24 cellular contexts compared by ENCODE assay signal in the genomic region with DNA sequence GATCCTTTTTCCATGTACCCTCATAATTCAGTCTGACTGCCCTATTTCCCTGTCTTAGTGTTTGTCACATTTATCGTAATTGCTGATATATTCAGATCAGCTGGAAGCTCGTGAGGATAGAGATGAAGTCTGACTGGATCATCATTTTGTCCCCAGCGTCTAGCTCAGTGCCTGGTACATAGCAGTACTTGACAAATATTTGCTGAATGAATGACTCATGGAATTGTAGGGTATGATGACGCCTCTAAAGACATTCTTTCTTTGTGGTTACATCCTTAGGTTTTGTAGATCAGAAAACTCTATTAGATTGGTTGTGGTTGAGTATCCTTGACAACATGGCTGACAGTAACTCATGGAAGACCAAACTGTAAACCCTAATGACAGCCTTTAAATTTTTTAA.
A peak's percentile ranks its signal among the peaks of the same experiment; 100 is the strongest.
DNase-seq lines count a peak whose midpoint lies in the region; ATAC-seq, FAIRE-seq and TF ChIP-seq lines count a peak whose summit lies in the region.
"Had no signal": no experiment of that assay in that cellular context is flagged by ENCODE, and none has a peak within 500 bp of the region (broad histone marks: within the 10 kb centered on the region; RNA-seq: fewer than 3 reads in every experiment).

No MANE protein-coding gene starts in this region.

- H3K4me3 Mint-ChIP-seq in activated naive CD8-positive, alpha-beta T cell treated with anti-CD3 and anti-CD28 coated beads, Interleukin-2, amount 50 U/mL, for 24 hours: no peak overlapping the region
- H3K4me3 Mint-ChIP-seq: activated T-cell treated with anti-CD3 and anti-CD28 coated beads, Interleukin-2, amount 50 U/mL, for 24 hours; naive thymus-derived CD4-positive, alpha-beta T cell; stimulated activated effector memory CD8-positive, alpha-beta T cell treated with anti-CD3 and anti-CD28 coated beads, Interleukin-12 subunit alpha, Interleukin-12 subunit beta, amount 100 ng/mL, for 72 hours had no signal

- no peak overlapping the region for H3K4me3 ChIP-seq in AG04449 (ENCODE audit: low read depth, low read length)
- H3K4me3 ChIP-seq: BLaER1 treated with 17β-estradiol and CSF1 and Interleukin-3, amounts not matched to agents 10 nM and 100 nM; heart left ventricle; left lung; vagina had no signal

- H3K4me1 Mint-ChIP-seq in activated naive CD8-positive, alpha-beta T cell treated with anti-CD3 and anti-CD28 coated beads, Interleukin-2, amount 50 U/mL, for 24 hours: no peaks in the 10 kb centered on the region
- H3K4me1 Mint-ChIP-seq: naive thymus-derived CD4-positive, alpha-beta T cell; stimulated activated effector memory CD8-positive, alpha-beta T cell treated with anti-CD3 and anti-CD28 coated beads, Interleukin-12 subunit alpha, Interleukin-12 subunit beta, amount 100 ng/mL, for 72 hours had no signal

- H3K36me3 Mint-ChIP-seq in activated naive CD8-positive, alpha-beta T cell treated with anti-CD3 and anti-CD28 coated beads, Interleukin-2, amount 50 U/mL, for 24 hours (ENCODE audit: low read depth): peaks cover 74% of the 10 kb centered on the region

- TF ChIP-seq POLR2A in GM12892 (IDR thresholded peaks at IDR 0.05; ENCODE audit: low read depth, low read length): no peak

- no peaks in the 10 kb centered on the region for H3K27me3 Mint-ChIP-seq in activated naive CD8-positive, alpha-beta T cell treated with anti-CD3 and anti-CD28 coated beads, Interleukin-2, amount 50 U/mL, for 24 hours
- H3K27me3 Mint-ChIP-seq: activated T-cell treated with anti-CD3 and anti-CD28 coated beads, Interleukin-2, amount 50 U/mL, for 24 hours; naive thymus-derived CD4-positive, alpha-beta T cell had no signal

- no peaks in the 10 kb centered on the region for H3K9me3 Mint-ChIP-seq in activated naive CD8-positive, alpha-beta T cell treated with anti-CD3 and anti-CD28 coated beads, Interleukin-2, amount 50 U/mL, for 24 hours
- H3K9me3 Mint-ChIP-seq: activated T-cell treated with anti-CD3 and anti-CD28 coated beads, Interleukin-2, amount 50 U/mL, for 24 hours; naive thymus-derived CD4-positive, alpha-beta T cell; stimulated activated effector memory CD8-positive, alpha-beta T cell treated with anti-CD3 and anti-CD28 coated beads, Interleukin-12 subunit alpha, Interleukin-12 subunit beta, amount 100 ng/mL, for 72 hours had no signal

- POLR2A ChIA-PET in AG04449 (lab: Yijun Ruan, JAX): interaction anchor here (0.9 kb wide), 1 partner anchor 108 kb away, joined by 4 read pairs; no protein-coding TSS in a partner anchor

- H3K27ac Mint-ChIP-seq in activated naive CD8-positive, alpha-beta T cell treated with anti-CD3 and anti-CD28 coated beads, Interleukin-2, amount 50 U/mL, for 24 hours: no peak overlapping the region
- H3K27ac Mint-ChIP-seq: activated T-cell treated with anti-CD3 and anti-CD28 coated beads, Interleukin-2, amount 50 U/mL, for 24 hours; naive thymus-derived CD4-positive, alpha-beta T cell; stimulated activated effector memory CD8-positive, alpha-beta T cell treated with anti-CD3 and anti-CD28 coated beads, Interleukin-12 subunit alpha, Interleukin-12 subunit beta, amount 100 ng/mL, for 72 hours had no signal

- no peak for ATAC-seq in activated naive CD8-positive, alpha-beta T cell treated with anti-CD3 and anti-CD28 coated beads, Interleukin-2, amount 50 U/mL, for 24 hours
- ATAC-seq: heart left ventricle; left lung; naive thymus-derived CD4-positive, alpha-beta T cell; stimulated activated effector memory CD8-positive, alpha-beta T cell treated with anti-CD3 and anti-CD28 coated beads, Interleukin-12 subunit alpha, Interleukin-12 subunit beta, amount 100 ng/mL, for 72 hours had no signal

- peak; percentile 90 for DNase-seq in AG04449 (ENCODE audit: low read depth, low spot score)
- DNase-seq in HCEC 1CT: peak; percentile 78
- peak; percentile 82 for DNase-seq in astrocyte of the hippocampus (ENCODE audit: low read depth, low spot score)
- DNase-seq in hepatic stellate cell (ENCODE audit: low spot score): peak; percentile 67
- no peak for DNase-seq in activated naive CD8-positive, alpha-beta T cell treated with anti-CD3 and anti-CD28 coated beads, Interleukin-2, amount 50 U/mL, for 24 hours
- DNase-seq in NCI-H1105 (lab: John Stamatoyannopoulos, UW): no peak
- DNase-seq in NOMO-1 treated with dmso at 0.1 percent for 144 hours (lab: John Stamatoyannopoulos, UW; ENCODE audit: unreplicated experiment): no peak
- DNase-seq in GM12892 (ENCODE audit: insufficient read length): no peak
- DNase-seq: activated T-cell treated with anti-CD3 and anti-CD28 coated beads, Interleukin-2, amount 50 U/mL, for 24 hours; anterior cingulate cortex; effector CD4-positive, alpha-beta T cell; H7; heart left ventricle; left lung; MV-4-11; naive thymus-derived CD4-positive, alpha-beta T cell; NCI-H2171 treated with DMSO at 0.1 percent for 48 hours; retina; stimulated activated CD4-positive, alpha-beta T cell treated with anti-CD3 and anti-CD28 coated beads, Interleukin-4, amount 100 ng/mL, for 24 hours; T-helper 1 cell had no signal

- CTCF ChIA-PET in AG04449 (lab: Yijun Ruan, JAX): interaction anchor here (1.3 kb wide), 1 partner anchor 42 kb away, joined by 4 read pairs; no protein-coding TSS in a partner anchor

- TF ChIP-seq CTCF in AG04449 (IDR thresholded peaks at IDR 0.05; ENCODE audit: insufficient read depth, low read length, missing control alignments): no peak

- FAIRE-seq in GM12892 (lab: Jason Lieb, UNC): no peak
- FAIRE-seq: GM18507 had no signal

Comparison
In these comparisons a context has a peak if more than half of its experiments do, and no peak if none do; other contexts are left out.
1. DNase-seq: peak in AG04449 (single experiment), HCEC 1CT (single experiment), astrocyte of the hippocampus (single experiment) and hepatic stellate cell (single experiment); none in activated naive CD8-positive, alpha-beta T cell treated with anti-CD3 and anti-CD28 coated beads, Interleukin-2, amount 50 U/mL, for 24 hours (single experiment), NCI-H1105 (single experiment), NOMO-1 treated with dmso at 0.1 percent for 144 hours (single experiment) and GM12892 (single experiment).